ENCODE assay signal across 2 cellular contexts in the genomic region with DNA sequence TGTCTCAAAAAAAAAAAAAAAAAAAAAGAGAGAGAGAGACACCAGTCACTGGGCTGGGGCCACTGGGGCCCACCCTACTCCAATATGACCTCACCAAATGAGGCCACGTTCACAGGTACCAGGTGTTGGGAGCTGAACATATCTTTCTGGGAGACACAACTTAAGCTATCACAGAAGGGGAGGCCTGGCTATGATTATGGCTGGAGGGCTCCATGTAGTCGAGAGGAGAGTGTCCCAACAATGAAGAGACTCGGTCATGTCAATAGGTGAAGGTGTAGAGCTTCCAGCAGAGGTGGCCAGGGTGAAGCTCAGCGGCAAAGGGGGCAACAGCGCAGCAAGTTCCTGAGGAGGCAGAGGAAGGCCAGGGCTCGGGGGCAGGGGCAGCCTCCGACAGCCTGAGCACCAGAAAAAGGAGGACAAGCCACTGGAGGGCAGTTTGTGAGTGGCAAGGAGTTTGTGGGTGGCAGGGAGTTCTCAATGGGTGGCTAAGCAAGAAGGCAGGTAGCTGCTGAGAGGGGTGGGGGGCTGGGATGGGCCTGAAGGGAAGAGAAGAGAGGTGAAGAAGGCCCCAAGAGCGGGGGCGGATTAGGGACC.
TF ChIP-seq lines count a peak whose summit lies in the region.

No MANE protein-coding gene starts in this region.

TF ChIP-seq in HCT116, 20 proteins besides CTCF, POLR2A, EP300 and RAD21:
- TF ChIP-seq POLR2AphosphoS5 (IDR thresholded peaks at IDR 0.05; ENCODE audit: low read depth, low read length) (peak; percentile 12; the same call in 1 of the 2 replicates), JUND (IDR thresholded peaks at IDR 0.05) (no peak), SP1 (IDR thresholded peaks at IDR 0.05; ENCODE audit: low read depth) (no peak), ELF1 (IDR thresholded peaks at IDR 0.05; ENCODE audit: borderline replicate concordance, low read depth) (no peak), CEBPB (IDR thresholded peaks at IDR 0.05; ENCODE audit: low read depth) (no peak)

TF ChIP-seq in K562, 482 proteins besides CTCF, POLR2A, EP300 and RAD21:
- TF ChIP-seq POLR3G (IDR thresholded peaks at IDR 0.05; ENCODE audit: extremely low read depth, insufficient read length, insufficient replicate concordance) (no peak), TRIM28 (IDR thresholded peaks at IDR 0.05) (no peak), HMG20B (CRISPR knock-in tag; IDR thresholded peaks at IDR 0.05) (no peak), CEBPZ (IDR thresholded peaks at IDR 0.05; ENCODE audit: borderline replicate concordance, low read depth, low read length) (no peak), THRA (IDR thresholded peaks at IDR 0.05) (no peak), SMARCE1 (IDR thresholded peaks at IDR 0.05) (no peak), RBM17 (IDR thresholded peaks at IDR 0.05; ENCODE audit: borderline replicate concordance, low read depth, low read length) (no peak), TEAD4 (IDR thresholded peaks at IDR 0.05; ENCODE audit: low read length) (no peak), TEAD4 (CRISPR knock-in tag; IDR thresholded peaks at IDR 0.05; ENCODE audit: borderline replicate concordance) (no peak), L3MBTL2 (IDR thresholded peaks at IDR 0.05) (no peak), NR1H2 (CRISPR knock-in tag; IDR thresholded peaks at IDR 0.05) (no peak), PRPF4 (IDR thresholded peaks at IDR 0.05; ENCODE audit: insufficient read depth, low read depth, low read length, poor library complexity, severe bottlenecking) (no peak), ZNF121 (CRISPR knock-in tag; conservative IDR thresholded peaks at IDR 0.05) (no peak), SMC3 (conservative IDR thresholded peaks at IDR 0.05; ENCODE audit: insufficient read depth, low read depth, low read length) (no peak), ZFP36 (IDR thresholded peaks at IDR 0.05; ENCODE audit: low read depth, low read length, partially characterized antibody) (no peak)
- TF ChIP-seq, protein P1, sequence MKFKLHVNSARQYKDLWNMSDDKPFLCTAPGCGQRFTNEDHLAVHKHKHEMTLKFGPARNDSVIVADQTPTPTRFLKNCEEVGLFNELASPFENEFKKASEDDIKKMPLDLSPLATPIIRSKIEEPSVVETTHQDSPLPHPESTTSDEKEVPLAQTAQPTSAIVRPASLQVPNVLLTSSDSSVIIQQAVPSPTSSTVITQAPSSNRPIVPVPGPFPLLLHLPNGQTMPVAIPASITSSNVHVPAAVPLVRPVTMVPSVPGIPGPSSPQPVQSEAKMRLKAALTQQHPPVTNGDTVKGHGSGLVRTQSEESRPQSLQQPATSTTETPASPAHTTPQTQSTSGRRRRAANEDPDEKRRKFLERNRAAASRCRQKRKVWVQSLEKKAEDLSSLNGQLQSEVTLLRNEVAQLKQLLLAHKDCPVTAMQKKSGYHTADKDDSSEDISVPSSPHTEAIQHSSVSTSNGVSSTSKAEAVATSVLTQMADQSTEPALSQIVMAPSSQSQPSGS (CRISPR knock-in tag; IDR thresholded peaks at IDR 0.05), result no peak
- TF ChIP-seq, protein P2, sequence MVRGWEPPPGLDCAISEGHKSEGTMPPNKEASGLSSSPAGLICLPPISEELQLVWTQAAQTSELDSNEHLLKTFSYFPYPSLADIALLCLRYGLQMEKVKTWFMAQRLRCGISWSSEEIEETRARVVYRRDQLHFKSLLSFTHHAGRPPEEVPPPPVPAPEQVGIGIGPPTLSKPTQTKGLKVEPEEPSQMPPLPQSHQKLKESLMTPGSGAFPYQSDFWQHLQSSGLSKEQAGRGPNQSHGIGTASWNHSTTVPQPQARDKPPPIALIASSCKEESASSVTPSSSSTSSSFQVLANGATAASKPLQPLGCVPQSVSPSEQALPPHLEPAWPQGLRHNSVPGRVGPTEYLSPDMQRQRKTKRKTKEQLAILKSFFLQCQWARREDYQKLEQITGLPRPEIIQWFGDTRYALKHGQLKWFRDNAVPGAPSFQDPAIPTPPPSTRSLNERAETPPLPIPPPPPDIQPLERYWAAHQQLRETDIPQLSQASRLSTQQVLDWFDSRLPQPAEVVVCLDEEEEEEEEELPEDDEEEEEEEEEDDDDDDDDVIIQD (CRISPR knock-in tag; IDR thresholded peaks at IDR 0.05), result no peak
